In genomic region chr5:72436796-72437471, GRCh38 we compare ENCODE assay signal across 23 cellular contexts.
A peak's percentile ranks its signal among the peaks of the same experiment; 100 is the strongest.
DNase-seq lines count a peak whose midpoint lies in the region; ATAC-seq, FAIRE-seq and TF ChIP-seq lines count a peak whose summit lies in the region.
"Had no signal": no experiment of that assay in that cellular context is flagged by ENCODE, and none has a peak within 500 bp of the region (broad histone marks: within the 10 kb centered on the region; RNA-seq: fewer than 3 reads in every experiment).

No MANE protein-coding gene starts in this region.

- CTCF ChIA-PET in K562 (lab: Yijun Ruan, JAX; ENCODE audit: low intra/inter-chr PET ratio), result no interaction called here

- H3K36me3 ChIP-seq in MG63 (no peaks in the 10 kb centered on the region), K562 (ENCODE audit: control insufficient read depth, insufficient read depth, low read length) (no peaks in the 10 kb centered on the region)
- H3K36me3 ChIP-seq: neutrophil had no signal

- H3K9ac ChIP-seq in K562 (ENCODE audit: insufficient read depth in 1 of 2, low read depth in 2 of 2, low read length in 2 of 2), result no peak overlapping the region

- TF ChIP-seq CTCF in K562 (IDR thresholded peaks at IDR 0.05 in 2 of 3, conservative IDR thresholded peaks at IDR 0.05 in 1 of 3; ENCODE audit: insufficient read depth in 2 of 3, low read depth in 1 of 3, low read length in 3 of 3), result no peak

- TF ChIP-seq EP300 in K562 (IDR thresholded peaks at IDR 0.05; ENCODE audit: low read length), result no peak

- in situ Hi-C loops in K562 (cut with MboI), result no loop called here

- BruUV-seq in K562 (replicated peaks; lab: Mats Ljungman, UMichigan), result no TSS peak

- H3K27ac ChIP-seq in K562 (ENCODE audit: extremely low read depth, low read depth, low read length), result no peak overlapping the region
- H3K27ac ChIP-seq: neutrophil had no signal

- ATAC-seq in K562 (peak; percentile 67), HG02938 (IDR thresholded peaks at IDR 0.05; ENCODE audit: unreplicated experiment) (no peak), HG02763 (IDR thresholded peaks at IDR 0.05; ENCODE audit: unreplicated experiment) (no peak)
- ATAC-seq: activated T-cell treated with anti-CD3 and anti-CD28 coated beads, Interleukin-2, amount 50 U/mL, for 4 hours; CD8-positive, alpha-beta T cell; esophagus mucosa; stimulated activated naive B cell treated with anti-CD40 and anti-IgM and Interleukin-4, amounts not matched to agents 10 μg/mL and 1 μg/mL and 100 μg/mL, for 72 hours had no signal

- H3K27me3 ChIP-seq in MG63 (no peaks in the 10 kb centered on the region), K562 (ENCODE audit: control insufficient read depth in 2 of 2, insufficient read depth in 2 of 2, low read length in 2 of 2) (peaks cover 2 to 11% of the 10 kb centered on the region in 2 experiments; a peak in 2 of 5 replicates)
- H3K27me3 ChIP-seq: neutrophil had no signal

- FAIRE-seq in GM12891 (lab: Jason Lieb, UNC) (no peak), K562 (lab: Jason Lieb, UNC) (no peak)
- FAIRE-seq: GM12892, TTC549 had no signal

- DNase-seq in GM12891 (ENCODE audit: insufficient read length, low spot score) (no peak), MG63 (peak; percentile 36), K562 (ENCODE audit: extremely low read depth in 1 of 4, low spot score in 3 of 4) (peak in 2 of 4 experiments; percentile 16 to 21), iris pigment epithelial cell (ENCODE audit: low read depth) (peak; percentile 48), SHP77 (lab: John Stamatoyannopoulos, UW) (no peak)
- DNase-seq in stimulated activated CD4-positive, alpha-beta T cell treated with anti-CD3 and anti-CD28 coated beads, Interleukin-4, amount 100 ng/mL, for 1 hour, result no peak
- DNase-seq: activated CD4-positive, CD25-positive, alpha-beta regulatory T cell treated with anti-CD3 and anti-CD28 coated beads, Interleukin-2, amount 50 U/mL, for 72 hours; activated CD8-positive, alpha-beta memory T cell treated with anti-CD3 and anti-CD28 coated beads for 24 hours; activated naive CD4-positive, alpha-beta T cell treated with anti-CD3 and anti-CD28 coated beads for 36 hours; activated T-cell treated with anti-CD3 and anti-CD28 coated beads, Interleukin-2, amount 50 U/mL, for 4 hours; CD8-positive, alpha-beta T cell; effector memory CD4-positive, alpha-beta T cell; glutamatergic neuron; NCI-H1436 treated with DMSO at 0.1 percent for 48 hours; NCI-H524 treated with DMSO at 0.1 percent for 48 hours; stimulated activated naive B cell treated with anti-CD40 and anti-IgM and Interleukin-4, amounts not matched to agents 10 μg/mL and 1 μg/mL and 100 μg/mL, for 72 hours had no signal

- no peaks in the 10 kb centered on the region for H3K9me3 ChIP-seq in MG63
- H3K9me3 ChIP-seq in K562 (replicated peaks; ENCODE audit: control insufficient read depth, insufficient read depth, low read depth, low read length), result no peaks in the 10 kb centered on the region
- H3K9me3 ChIP-seq: neutrophil had no signal

- H3K9me1 ChIP-seq in K562 (ENCODE audit: control insufficient read depth, insufficient read depth, low read length), result no peaks in the 10 kb centered on the region

- intact Hi-C loops in K562 (cut with micrococcal nuclease), result no loop called here

- H2AFZ ChIP-seq in K562 (ENCODE audit: low read depth, low read length), result no peak overlapping the region

- TF ChIP-seq RAD21 in K562 (CRISPR knock-in tag; conservative IDR thresholded peaks at IDR 0.05 in 1 of 2, IDR thresholded peaks at IDR 0.05 in 1 of 2), result peak in 1 of 2 experiments; percentile 17; a peak in 1 of 4 replicates

- H3K4me1 ChIP-seq in K562 (replicated peaks in 1 of 2; ENCODE audit: control insufficient read depth in 2 of 2, insufficient read depth in 2 of 2, low read length in 2 of 2), result no peaks in the 10 kb centered on the region; a peak in 1 of 5 replicates

- POLR2A ChIA-PET in K562 (lab: Yijun Ruan, JAX), result interaction anchor here (0.6 kb wide), 1 partner anchor 1031 kb away, joined by 3 read pairs; no protein-coding TSS in a partner anchor

- H3K4me3 ChIP-seq in MG63 (no peak overlapping the region), K562 (no peak overlapping the region)
- H3K4me3 ChIP-seq: smooth muscle cell had no signal

- H3K79me2 ChIP-seq in K562 (ENCODE audit: control insufficient read depth, insufficient read depth, low read length), result no peaks in the 10 kb centered on the region

- no peaks in the 10 kb centered on the region for H4K20me1 ChIP-seq in K562 (replicated peaks; ENCODE audit: control insufficient read depth, insufficient read depth, low read length)

- H3K4me2 ChIP-seq in K562 (ENCODE audit: insufficient read depth, low read length), result no peak overlapping the region
- H3K4me2 ChIP-seq: smooth muscle cell had no signal

- TF ChIP-seq POLR2A in GM12891 (IDR thresholded peaks at IDR 0.05; ENCODE audit: low read depth, low read length) (no peak), K562 (conservative IDR thresholded peaks at IDR 0.05) (no peak)

- 7% methylated on average over 3 of the region's 3 CpGs for WGBS in K562 (ENCODE audit: insufficient coverage, low coverage, missing lambda C conversion rate)

TF ChIP-seq in GM12891, 5 proteins besides CTCF, POLR2A, EP300 and RAD21:
- TF ChIP-seq PAX5 (IDR thresholded peaks at IDR 0.05; ENCODE audit: insufficient read depth, low read length, severe bottlenecking) (no peak), POU2F2 (IDR thresholded peaks at IDR 0.05; ENCODE audit: low read depth, low read length) (no peak), POLR2AphosphoS5 (IDR thresholded peaks at IDR 0.05; ENCODE audit: low read depth, low read length) (no peak), TAF1 (IDR thresholded peaks at IDR 0.05; ENCODE audit: low read depth, low read length) (no peak), SPI1 (IDR thresholded peaks at IDR 0.05; ENCODE audit: low read depth, low read length) (0 out of 2 replicates have a peak, but pooled peaks have one; percentile 14)

TF ChIP-seq in K562, 482 proteins besides CTCF, POLR2A, EP300 and RAD21:
- TF ChIP-seq ZNF263 (CRISPR knock-in tag; IDR thresholded peaks at IDR 0.05; ENCODE audit: borderline replicate concordance) (no peak), ZNF184 (CRISPR knock-in tag; IDR thresholded peaks at IDR 0.05) (no peak), KAT8 (IDR thresholded peaks at IDR 0.05; ENCODE audit: low read depth) (no peak), GTF2A2 (tag; IDR thresholded peaks at IDR 0.05) (no peak), CBFA2T3 (IDR thresholded peaks at IDR 0.05) (no peak), SPI1 (IDR thresholded peaks at IDR 0.05; ENCODE audit: borderline replicate concordance, low read depth, low read length) (peak; percentile 66; the same call in 1 of the 2 replicates), PBX2 (CRISPR knock-in tag; IDR thresholded peaks at IDR 0.05; ENCODE audit: low read depth) (no peak), PBX2 (tag; conservative IDR thresholded peaks at IDR 0.05; ENCODE audit: low read depth) (0 out of 2 replicates have a peak, but pooled peaks have one; percentile 34), PKNOX1 (IDR thresholded peaks at IDR 0.05) (peak; percentile 80), FOXA3 (CRISPR knock-in tag; conservative IDR thresholded peaks at IDR 0.05 in 1 of 2, IDR thresholded peaks at IDR 0.05 in 1 of 2) (no peak)

Comparison
In these comparisons a context has a peak if more than half of its experiments do, and no peak if none do; other contexts are left out.
1. DNase-seq: peak in MG63 (single experiment) and iris pigment epithelial cell (single experiment); none in GM12891 (single experiment), SHP77 (0 of 2) and stimulated activated CD4-positive, alpha-beta T cell treated with anti-CD3 and anti-CD28 coated beads, Interleukin-4, amount 100 ng/mL, for 1 hour (single experiment).